In genomic region chr2:26330114-26330581, GRCh38 we compare ENCODE assay signal across 1 cellular context.
A peak's percentile ranks its signal among the peaks of the same experiment; 100 is the strongest.
TF ChIP-seq lines count a peak whose summit lies in the region.

No MANE protein-coding gene starts in this region.

TF ChIP-seq in K562, 482 proteins besides CTCF, POLR2A, EP300 and RAD21 (continued from another document and continues in another):
- TF ChIP-seq MBD1 (CRISPR knock-in tag; IDR thresholded peaks at IDR 0.05): no peak; the same call in 1 of the 2 replicates
- no peak for TF ChIP-seq ZNF655 (CRISPR knock-in tag; IDR thresholded peaks at IDR 0.05)
- no peak for TF ChIP-seq E2F5 (CRISPR knock-in tag; IDR thresholded peaks at IDR 0.05)
- peak; percentile 4; the same call in 1 of the 2 replicates for TF ChIP-seq SPI1 (IDR thresholded peaks at IDR 0.05; ENCODE audit: borderline replicate concordance, low read depth, low read length)
- no peak for TF ChIP-seq ETS1 (conservative IDR thresholded peaks at IDR 0.05; ENCODE audit: control insufficient read depth, low read depth, low read length)
- TF ChIP-seq PRDM10 (IDR thresholded peaks at IDR 0.05; ENCODE audit: partially characterized antibody): no peak
- peak; percentile 46 for TF ChIP-seq ATF7 (IDR thresholded peaks at IDR 0.05)
- TF ChIP-seq DEAF1 (CRISPR knock-in tag; IDR thresholded peaks at IDR 0.05): peak; percentile 79
- no peak for TF ChIP-seq BRD9 (IDR thresholded peaks at IDR 0.05; ENCODE audit: low read depth, partially characterized antibody)
- TF ChIP-seq ZBTB12 (CRISPR knock-in tag; IDR thresholded peaks at IDR 0.05): no peak
- no peak for TF ChIP-seq ZNF561 (CRISPR knock-in tag; conservative IDR thresholded peaks at IDR 0.05)
- no peak for TF ChIP-seq FOXA1 (IDR thresholded peaks at IDR 0.05; ENCODE audit: borderline replicate concordance)
- TF ChIP-seq NR0B1 (IDR thresholded peaks at IDR 0.05; ENCODE audit: partially characterized antibody): no peak
- TF ChIP-seq FOXJ2 (tag; IDR thresholded peaks at IDR 0.05): no peak
- no peak for TF ChIP-seq SAFB2 (IDR thresholded peaks at IDR 0.05; ENCODE audit: borderline replicate concordance, low read depth, low read length, severe bottlenecking)
- no peak for TF ChIP-seq ETS2 (tag; IDR thresholded peaks at IDR 0.05; ENCODE audit: borderline replicate concordance, poor library complexity, severe bottlenecking)
- TF ChIP-seq ZNF668 (CRISPR knock-in tag; IDR thresholded peaks at IDR 0.05): no peak
- no peak; the same call in 1 of the 2 replicates for TF ChIP-seq HDAC2 (IDR thresholded peaks at IDR 0.05)
- no peak for TF ChIP-seq ZNF398 (CRISPR knock-in tag; IDR thresholded peaks at IDR 0.05)
- no peak for TF ChIP-seq TBP (optimal IDR thresholded peaks at IDR 0.05; ENCODE audit: low read depth, low read length)
- no peak for TF ChIP-seq RERE (CRISPR knock-in tag; IDR thresholded peaks at IDR 0.05; ENCODE audit: borderline replicate concordance)
- no peak for TF ChIP-seq ZNF24 (IDR thresholded peaks at IDR 0.05)
- TF ChIP-seq ZBTB26 (CRISPR knock-in tag; IDR thresholded peaks at IDR 0.05): no peak
- no peak for TF ChIP-seq NFE2 (IDR thresholded peaks at IDR 0.05; ENCODE audit: low read depth)
- no peak for TF ChIP-seq ZNF133 (CRISPR knock-in tag; IDR thresholded peaks at IDR 0.05)
- peak in 1 of 2 experiments; percentile 77; a peak in 2 of 4 replicates for TF ChIP-seq MLLT1 (IDR thresholded peaks at IDR 0.05)
- TF ChIP-seq ARID1B (IDR thresholded peaks at IDR 0.05): no peak
- no peak for TF ChIP-seq POLR3G (IDR thresholded peaks at IDR 0.05; ENCODE audit: extremely low read depth, insufficient read length, insufficient replicate concordance)
- TF ChIP-seq XRCC5 (IDR thresholded peaks at IDR 0.05; ENCODE audit: low read depth, low read length): peak; percentile 69; the same call in 1 of the 2 replicates
